Comparison of ENCODE assay signal across 18 cellular contexts in the genomic region with DNA sequence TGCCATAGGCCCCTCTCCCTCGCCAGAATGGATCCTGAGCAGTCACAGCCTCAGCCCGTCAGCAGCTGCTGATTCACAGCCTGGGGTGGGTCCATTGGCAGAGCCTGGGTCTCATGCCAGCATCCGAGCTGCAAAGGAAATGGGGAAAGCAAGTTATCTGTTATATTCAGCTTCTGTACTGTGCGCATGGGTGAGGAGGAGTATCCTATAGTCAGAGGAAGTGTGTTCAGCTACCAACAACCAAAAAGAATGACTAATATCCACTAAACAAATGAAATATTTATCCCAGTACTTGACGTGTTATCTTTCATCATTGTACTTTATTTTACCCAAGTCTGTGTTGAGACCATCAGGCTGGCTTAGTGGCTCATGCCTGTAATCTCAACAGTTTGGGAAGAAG.
A peak's percentile ranks its signal among the peaks of the same experiment; 100 is the strongest.
DNase-seq lines count a peak whose midpoint lies in the region; ATAC-seq and TF ChIP-seq lines count a peak whose summit lies in the region.
"Had no signal": no experiment of that assay in that cellular context is flagged by ENCODE, and none has a peak within 500 bp of the region (broad histone marks: within the 10 kb centered on the region; RNA-seq: fewer than 3 reads in every experiment).

No MANE protein-coding gene starts in this region.

- H3K79me2 ChIP-seq in OCI-LY7 (ENCODE audit: insufficient read depth, low read depth, low read length), result no peaks in the 10 kb centered on the region

- peaks cover 3% of the 10 kb centered on the region; the same call in 1 of the 2 replicates for H3K27me3 ChIP-seq in Panc1 (ENCODE audit: control insufficient read depth, insufficient read depth, low read length)
- H3K27me3 ChIP-seq: SJCRH30, upper lobe of right lung had no signal

- no peak overlapping the region for H3K4me2 ChIP-seq in OCI-LY7 (ENCODE audit: low read length)

- H3K4me1 ChIP-seq in Panc1 (ENCODE audit: control insufficient read depth, insufficient read depth, low read length) (no peaks in the 10 kb centered on the region), OCI-LY7 (ENCODE audit: insufficient read depth, low read length, poor library complexity, severe bottlenecking) (no peaks in the 10 kb centered on the region)
- H3K4me1 ChIP-seq: upper lobe of right lung had no signal

- peak; percentile 53; the same call in 1 of the 2 replicates for ATAC-seq in Panc1
- no peak for ATAC-seq in HG03439 (IDR thresholded peaks at IDR 0.05; ENCODE audit: unreplicated experiment)
- no peak for ATAC-seq in HG02885 (IDR thresholded peaks at IDR 0.05; ENCODE audit: poor library complexity, unreplicated experiment)
- ATAC-seq: CD8-positive, alpha-beta T cell; right cardiac atrium; stimulated activated effector memory CD8-positive, alpha-beta T cell treated with anti-CD3 and anti-CD28 coated beads, Interleukin-12 subunit alpha, Interleukin-12 subunit beta, amount 100 ng/mL, for 72 hours; upper lobe of right lung; WTC11 had no signal

- no peak overlapping the region for H2AFZ ChIP-seq in OCI-LY7 (ENCODE audit: low read length)

- H3K4me3 ChIP-seq in Panc1 (ENCODE audit: low read depth in 2 of 2, low read length in 2 of 2), result no peak overlapping the region
- no peak overlapping the region for H3K4me3 ChIP-seq in cardiac fibroblast (replicated peaks in 1 of 2; ENCODE audit: low read depth in 2 of 2, low read length in 2 of 2)
- H3K4me3 ChIP-seq in OCI-LY7 (ENCODE audit: low read depth, low read length, poor library complexity, severe bottlenecking), result no peak overlapping the region
- H3K4me3 ChIP-seq: SJCRH30, upper lobe of right lung had no signal

- intact Hi-C loops in Panc1 (cut with micrococcal nuclease; ENCODE audit: unreplicated experiment) (no loop called here), OCI-LY7 (cut with micrococcal nuclease; ENCODE audit: unreplicated experiment) (no loop called here)

- no peak overlapping the region for H3K27ac ChIP-seq in Panc1 (ENCODE audit: low read length)
- no peak overlapping the region for H3K27ac ChIP-seq in OCI-LY7 (ENCODE audit: low read depth, low read length, poor library complexity, severe bottlenecking)
- H3K27ac ChIP-seq: HL-60, SJCRH30, upper lobe of right lung had no signal

- DNase-seq in GM03348 (ENCODE audit: low spot score) (peak; percentile 64), Panc1 (ENCODE audit: low read depth, low spot score) (no peak), cardiac fibroblast (ENCODE audit: low read depth in 2 of 2) (peak; percentile 92 to 94), pulmonary artery endothelial cell (ENCODE audit: low read depth, low spot score) (peak; percentile 19), cerebellar nuclear complex (lab: John Stamatoyannopoulos, UW) (no peak), OCI-LY7 (ENCODE audit: low spot score) (no peak)
- DNase-seq: CD8-positive, alpha-beta T cell; H9; NCI-H2107; right cardiac atrium; SJCRH30; stimulated activated CD4-positive, alpha-beta T cell treated with anti-CD3 and anti-CD28 coated beads, Interleukin-4, amount 100 ng/mL, for 24 hours; upper lobe of right lung had no signal

- no TSS peak for BruUV-seq in Panc1 (replicated peaks; lab: Mats Ljungman, UMichigan)
- no TSS peak for BruUV-seq in OCI-LY7 (replicated peaks; lab: Mats Ljungman, UMichigan)

- H3K36me3 ChIP-seq in Panc1 (ENCODE audit: control insufficient read depth, insufficient read depth, low read length) (no peaks in the 10 kb centered on the region), OCI-LY7 (ENCODE audit: insufficient read depth, low read length) (no peaks in the 10 kb centered on the region)
- H3K36me3 ChIP-seq: SJCRH30, upper lobe of right lung had no signal

- in situ Hi-C loops in Panc1 (cut with HindIII; ENCODE audit: low pct_unique_long_range_greater_than_20kb, low sequenced_read_pairs), result no loop called here

- H3K9me3 ChIP-seq in Panc1 (ENCODE audit: control insufficient read depth, insufficient read depth, low read depth, low read length), result no peaks in the 10 kb centered on the region
- H3K9me3 ChIP-seq in OCI-LY7 (ENCODE audit: low read length), result no peaks in the 10 kb centered on the region
- H3K9me3 ChIP-seq: SJCRH30, upper lobe of right lung had no signal

- no peaks in the 10 kb centered on the region for H4K20me1 ChIP-seq in OCI-LY7 (ENCODE audit: insufficient read depth, low read length)

- TF ChIP-seq CTCF in Panc1 (IDR thresholded peaks at IDR 0.05) (no peak), cardiac fibroblast (IDR thresholded peaks at IDR 0.05; ENCODE audit: low read depth, low read length) (no peak), OCI-LY7 (conservative IDR thresholded peaks at IDR 0.05; ENCODE audit: low read length) (no peak)

- H3K9me2 ChIP-seq in OCI-LY7 (ENCODE audit: insufficient read depth, low read length), result no peaks in the 10 kb centered on the region

- POLR2A ChIA-PET in Panc1 (lab: Charles Lee) (no interaction called here), OCI-LY7 (lab: Charles Lee) (interaction anchor here (0.6 to 0.7 kb wide), 3 partner anchors 409 to 1108 kb away, joined by 5 to 6 read pairs (median 5); no protein-coding TSS in a partner anchor)

- CTCF ChIA-PET in Panc1 (lab: Charles Lee), result interaction anchor here (0.6 kb wide), 1 partner anchor 113 kb away, joined by 3 read pairs; no protein-coding TSS in a partner anchor
- CTCF ChIA-PET in OCI-LY7 (lab: Charles Lee; ENCODE audit: unreplicated experiment), result no interaction called here

Comparison
In these comparisons a context has a peak if more than half of its experiments do, and no peak if none do; other contexts are left out.
1. DNase-seq: peak in GM03348 (single experiment), cardiac fibroblast (2 of 2) and pulmonary artery endothelial cell (single experiment); none in Panc1 (single experiment), cerebellar nuclear complex (0 of 2) and OCI-LY7 (single experiment).